ENCODE assay signal across 10 cellular contexts in genomic region chr1:31577515-31578191, GRCh38. TPM values are rescaled to one million over a fixed set of nuclear protein-coding genes. Genes with fewer than 3 reads are reported as not detected.
A peak's percentile ranks its signal among the peaks of the same experiment; 100 is the strongest.
DNase-seq lines count a peak whose midpoint lies in the region; ATAC-seq and TF ChIP-seq lines count a peak whose summit lies in the region.
"Had no signal": no experiment of that assay in that cellular context is flagged by ENCODE, and none has a peak within 500 bp of the region (broad histone marks: within the 10 kb centered on the region; RNA-seq: fewer than 3 reads in every experiment).

No MANE protein-coding gene starts in this region.

- no peak for DNase-seq in Right ventricle myocardium inferior (ENCODE audit: missing footprints)
- DNase-seq in left cardiac atrium: no peak
- DNase-seq in esophagus muscularis mucosa (ENCODE audit: extremely low spot score): no peak
- no peak for DNase-seq in cortex of kidney (lab: John Stamatoyannopoulos, UW)
- DNase-seq in NCI-H1105 (lab: John Stamatoyannopoulos, UW): no peak
- DNase-seq: NCI-H2107 had no signal

- H3K36me3 ChIP-seq in esophagus muscularis mucosa (peaks cover 0 to 39% (median under 1%) of the 10 kb centered on the region in 4 donors), muscle layer of colon (ENCODE audit: insufficient read depth, low read length) (no peaks in the 10 kb centered on the region)

- TF ChIP-seq CTCF in esophagus muscularis mucosa (IDR thresholded peaks at IDR 0.05): no peak

- peak; percentile 17 for ATAC-seq in Right ventricle myocardium inferior
- ATAC-seq in left cardiac atrium: no peak
- no peak for ATAC-seq in GM18517 (IDR thresholded peaks at IDR 0.05; ENCODE audit: unreplicated experiment)
- ATAC-seq in GM18870 (IDR thresholded peaks at IDR 0.05; ENCODE audit: unreplicated experiment): no peak
- ATAC-seq: activated naive CD4-positive, alpha-beta T cell treated with anti-CD3 and anti-CD28 coated beads, Interleukin-2, amount 50 U/mL, for 72 hours had no signal

- 36% methylated on average over 6 of the region's 6 CpGs for WGBS in esophagus muscularis mucosa

- H3K27me3 ChIP-seq in esophagus muscularis mucosa: no peaks in the 10 kb centered on the region
- no peaks in the 10 kb centered on the region for H3K27me3 ChIP-seq in muscle layer of colon (ENCODE audit: control insufficient read depth in 1 of 2, insufficient read depth in 2 of 2, low read length in 2 of 2)

- H3K4me1 ChIP-seq in esophagus muscularis mucosa (peaks cover 65 to 92% (median 82%) of the 10 kb centered on the region in 4 donors), muscle layer of colon (ENCODE audit: insufficient read depth, low read length) (peaks cover 60% of the 10 kb centered on the region)

- no peak for TF ChIP-seq POLR2A in esophagus muscularis mucosa (IDR thresholded peaks at IDR 0.05; ENCODE audit: low read depth)

- H3K27ac ChIP-seq in esophagus muscularis mucosa (replicated peaks in 1 of 4) (peak overlapping the region; percentile 92 to 96 (median 94)), muscle layer of colon (ENCODE audit: low read depth, low read length) (peak overlapping the region; percentile 99)

- no peaks in the 10 kb centered on the region for H3K9me3 ChIP-seq in esophagus muscularis mucosa
- no peaks in the 10 kb centered on the region for H3K9me3 ChIP-seq in muscle layer of colon (ENCODE audit: low read length)

- intact Hi-C loops in Right ventricle myocardium inferior (cut with DNase I): no loop called here
- intact Hi-C loops in left cardiac atrium (cut with DNase I): no loop called here
- intact Hi-C loops in esophagus muscularis mucosa (cut with DNase I): no loop called here

- H3K4me3 ChIP-seq in esophagus muscularis mucosa (peak overlapping the region; percentile 67 to 81 (median 73)), muscle layer of colon (ENCODE audit: low read depth in 1 of 2, low read length in 2 of 2) (peak overlapping the region; percentile 89 to 94)

- TF ChIP-seq EP300 in esophagus muscularis mucosa (IDR thresholded peaks at IDR 0.05): no peak

- peak overlapping the region; percentile 99 for H3K9ac ChIP-seq in muscle layer of colon (ENCODE audit: low read length)

RNA-seq across cellular contexts. Expression of gene TINAGL1, which starts 1.3 kb away (rescaled TPM):
- total RNA-seq in Right ventricle myocardium inferior: 273 TPM
- 100 to 1,000 TPM; 128 to 175 TPM for total RNA-seq in left cardiac atrium
- total RNA-seq in esophagus muscularis mucosa: 100 to 1,000 TPM; 139 to 354 (median 244) TPM
- total RNA-seq: activated naive CD4-positive, alpha-beta T cell treated with anti-CD3 and anti-CD28 coated beads, Interleukin-2, amount 50 U/mL, for 72 hours had no signal

RNA-seq across cellular contexts. Expression of gene HCRTR1, which starts 39.8 kb away (rescaled TPM):
- total RNA-seq in Right ventricle myocardium inferior: 0.49 TPM
- under 1 TPM; 0.42 to 0.44 TPM for total RNA-seq in left cardiac atrium
- 1 to 10 TPM in 2 of 4 donors, under 1 TPM in 1, not detected in 1; 0.45 to 1.8 (median 1.7) TPM for total RNA-seq in esophagus muscularis mucosa
- total RNA-seq: activated naive CD4-positive, alpha-beta T cell treated with anti-CD3 and anti-CD28 coated beads, Interleukin-2, amount 50 U/mL, for 72 hours had no signal
